In genomic region chr1:60990719-60991100, GRCh38 we compare ENCODE assay signal across 17 cellular contexts.
DNase-seq lines count a peak whose midpoint lies in the region; ATAC-seq, FAIRE-seq and TF ChIP-seq lines count a peak whose summit lies in the region.
"Had no signal": no experiment of that assay in that cellular context is flagged by ENCODE, and none has a peak within 500 bp of the region (broad histone marks: within the 10 kb centered on the region; RNA-seq: fewer than 3 reads in every experiment).

No MANE protein-coding gene starts in this region.

- H3K79me2 ChIP-seq in K562 (ENCODE audit: control insufficient read depth, insufficient read depth, low read length) = no peaks in the 10 kb centered on the region

- TF ChIP-seq CTCF in K562 (IDR thresholded peaks at IDR 0.05 in 2 of 3, conservative IDR thresholded peaks at IDR 0.05 in 1 of 3; ENCODE audit: insufficient read depth in 2 of 3, low read depth in 1 of 3, low read length in 3 of 3) (no peak), tibial artery (IDR thresholded peaks at IDR 0.05) (no peak)

- no peaks in the 10 kb centered on the region for H3K9me1 ChIP-seq in K562 (ENCODE audit: control insufficient read depth, insufficient read depth, low read length)

- in situ Hi-C loops in K562 (cut with MboI) = no loop called here

- TF ChIP-seq RAD21 in K562 (CRISPR knock-in tag; conservative IDR thresholded peaks at IDR 0.05 in 1 of 2, IDR thresholded peaks at IDR 0.05 in 1 of 2) = no peak

- peaks cover 3 to 28% of the 10 kb centered on the region in 2 experiments; a peak in 3 of 5 replicates for H3K4me1 ChIP-seq in K562 (replicated peaks in 1 of 2; ENCODE audit: control insufficient read depth in 2 of 2, insufficient read depth in 2 of 2, low read length in 2 of 2)
- peaks cover 0 to 4% of the 10 kb centered on the region in 2 donors for H3K4me1 ChIP-seq in muscle layer of duodenum (ENCODE audit: control insufficient read depth in 1 of 2, insufficient read depth in 2 of 2, low read length in 2 of 2)
- H3K4me1 ChIP-seq in tibial artery = peaks cover 0 to 59% (median 36%) of the 10 kb centered on the region in 4 donors

- no peak overlapping the region for H3K4me3 ChIP-seq in K562
- H3K4me3 ChIP-seq in muscle layer of duodenum (ENCODE audit: low read depth in 1 of 2, low read length in 2 of 2) = no peak overlapping the region
- H3K4me3 ChIP-seq in tibial artery = no peak overlapping the region
- H3K4me3 ChIP-seq: skin epidermis had no signal

- H3K9me3 ChIP-seq in K562 (replicated peaks; ENCODE audit: control insufficient read depth, insufficient read depth, low read depth, low read length) (no peaks in the 10 kb centered on the region), muscle layer of duodenum (ENCODE audit: control insufficient read depth in 1 of 2, low read length in 2 of 2) (no peaks in the 10 kb centered on the region), tibial artery (no peaks in the 10 kb centered on the region)

- H3K4me2 ChIP-seq in K562 (ENCODE audit: insufficient read depth, low read length) = no peak overlapping the region

- no peak overlapping the region for H3K9ac ChIP-seq in K562 (ENCODE audit: insufficient read depth in 1 of 2, low read depth in 2 of 2, low read length in 2 of 2)

- peak; percentile 26 for FAIRE-seq in K562 (lab: Jason Lieb, UNC)
- no peak for FAIRE-seq in HTR-8/SVneo (lab: Jason Lieb, UNC)

- no peak for TF ChIP-seq POLR2A in K562 (conservative IDR thresholded peaks at IDR 0.05)

- H4K20me1 ChIP-seq in K562 (replicated peaks; ENCODE audit: control insufficient read depth, insufficient read depth, low read length) = no peaks in the 10 kb centered on the region

- H2AFZ ChIP-seq in K562 (ENCODE audit: low read depth, low read length) = peak overlapping the region; percentile 66; the same call in 1 of the 2 replicates

- POLR2A ChIA-PET in K562 (lab: Yijun Ruan, JAX) = interaction anchor here (1.0 to 1.2 kb wide), 2 partner anchors 11 to 13 kb away, joined by 3 to 6 read pairs; no protein-coding TSS in a partner anchor

- no peak for TF ChIP-seq EP300 in K562 (IDR thresholded peaks at IDR 0.05; ENCODE audit: low read length)

- WGBS in K562 (ENCODE audit: insufficient coverage, low coverage, missing lambda C conversion rate) = 79% methylated on average over 7 of the region's 7 CpGs

- H3K27me3 ChIP-seq in K562 (ENCODE audit: control insufficient read depth in 2 of 2, insufficient read depth in 2 of 2, low read length in 2 of 2) (no peaks in the 10 kb centered on the region), muscle layer of duodenum (ENCODE audit: low read depth, low read length) (no peaks in the 10 kb centered on the region), tibial artery (no peaks in the 10 kb centered on the region)

- peak; percentile 12 for DNase-seq in NCI-H2227 (lab: John Stamatoyannopoulos, UW; ENCODE audit: unreplicated experiment)
- no peak for DNase-seq in NCI-H2227 treated with DMSO at 0.1 percent for 48 hours (lab: John Stamatoyannopoulos, UW)
- no peak for DNase-seq in K562 (ENCODE audit: extremely low read depth in 1 of 4, low spot score in 3 of 4)
- DNase-seq in tibial artery = no peak
- DNase-seq in HTR-8/SVneo (ENCODE audit: insufficient read length, low spot score) = no peak
- DNase-seq: activated CD4-positive, alpha-beta memory T cell treated with anti-CD3 and anti-CD28 coated beads, Interleukin-2, amount 10 ng/mL, durations not matched to agents 7 days and 5 days; C1 segment of cervical spinal cord; DMS53; hippocampal formation; NCI-H2171 had no signal

- ATAC-seq in K562 = no peak
- ATAC-seq in GM21515 (IDR thresholded peaks at IDR 0.05; ENCODE audit: unreplicated experiment) = no peak
- no peak for ATAC-seq in GM18907 (IDR thresholded peaks at IDR 0.05; ENCODE audit: unreplicated experiment)
- ATAC-seq: natural killer cell treated with Interleukin-12 subunit alpha and Interleukin-12 subunit beta and Interleukin-15 and Interleukin-18, amount 100 ng/mL, for 72 hours; stimulated activated effector memory CD8-positive, alpha-beta T cell treated with anti-CD3 and anti-CD28 coated beads, Interleukin-12 subunit alpha, Interleukin-12 subunit beta, amount 100 ng/mL, for 72 hours had no signal

- no TSS peak for BruUV-seq in K562 (replicated peaks; lab: Mats Ljungman, UMichigan)

- CTCF ChIA-PET in K562 (lab: Yijun Ruan, JAX; ENCODE audit: low intra/inter-chr PET ratio) = no interaction called here

- H3K27ac ChIP-seq in K562 (ENCODE audit: extremely low read depth, low read depth, low read length) (no peak overlapping the region), muscle layer of duodenum (ENCODE audit: low read length) (peak overlapping the region; percentile 19), tibial artery (peak overlapping the region; percentile 59 to 68)
- H3K27ac ChIP-seq: 22Rv1 had no signal

- H3K36me3 ChIP-seq in K562 (ENCODE audit: control insufficient read depth, insufficient read depth, low read length) = no peaks in the 10 kb centered on the region
- H3K36me3 ChIP-seq in muscle layer of duodenum (ENCODE audit: control insufficient read depth in 1 of 2, insufficient read depth in 2 of 2, low read length in 2 of 2) = no peaks in the 10 kb centered on the region
- H3K36me3 ChIP-seq in tibial artery = no peaks in the 10 kb centered on the region

- intact Hi-C loops in K562 (cut with micrococcal nuclease) = no loop called here
- intact Hi-C loops in tibial artery (cut with DNase I; ENCODE audit: low total_unique reads) = no loop called here

TF ChIP-seq in K562, 482 proteins besides CTCF, POLR2A, EP300 and RAD21:
- TF ChIP-seq MTA3 (IDR thresholded peaks at IDR 0.05; ENCODE audit: borderline replicate concordance) (no peak), HNRNPL (IDR thresholded peaks at IDR 0.05; ENCODE audit: low read depth, low read length) (no peak), ZNF695 (CRISPR knock-in tag; IDR thresholded peaks at IDR 0.05) (no peak), ESRRB (CRISPR knock-in tag; IDR thresholded peaks at IDR 0.05; ENCODE audit: borderline replicate concordance) (no peak), EWSR1 (IDR thresholded peaks at IDR 0.05; ENCODE audit: borderline replicate concordance, low read depth, partially characterized antibody) (no peak), GATAD2B (IDR thresholded peaks at IDR 0.05; ENCODE audit: borderline replicate concordance) (no peak), TBL1XR1 (IDR thresholded peaks at IDR 0.05; ENCODE audit: low read length in 2 of 2) (no peak), HNRNPH1 (optimal IDR thresholded peaks at IDR 0.05; ENCODE audit: low read depth, low read length) (no peak), DIDO1 (tag; IDR thresholded peaks at IDR 0.05; ENCODE audit: low read depth) (no peak)
TF ChIP-seq in K562: peak in this region for 0.
